Comparison of ENCODE assay signal across 8 cellular contexts in the genomic region with DNA sequence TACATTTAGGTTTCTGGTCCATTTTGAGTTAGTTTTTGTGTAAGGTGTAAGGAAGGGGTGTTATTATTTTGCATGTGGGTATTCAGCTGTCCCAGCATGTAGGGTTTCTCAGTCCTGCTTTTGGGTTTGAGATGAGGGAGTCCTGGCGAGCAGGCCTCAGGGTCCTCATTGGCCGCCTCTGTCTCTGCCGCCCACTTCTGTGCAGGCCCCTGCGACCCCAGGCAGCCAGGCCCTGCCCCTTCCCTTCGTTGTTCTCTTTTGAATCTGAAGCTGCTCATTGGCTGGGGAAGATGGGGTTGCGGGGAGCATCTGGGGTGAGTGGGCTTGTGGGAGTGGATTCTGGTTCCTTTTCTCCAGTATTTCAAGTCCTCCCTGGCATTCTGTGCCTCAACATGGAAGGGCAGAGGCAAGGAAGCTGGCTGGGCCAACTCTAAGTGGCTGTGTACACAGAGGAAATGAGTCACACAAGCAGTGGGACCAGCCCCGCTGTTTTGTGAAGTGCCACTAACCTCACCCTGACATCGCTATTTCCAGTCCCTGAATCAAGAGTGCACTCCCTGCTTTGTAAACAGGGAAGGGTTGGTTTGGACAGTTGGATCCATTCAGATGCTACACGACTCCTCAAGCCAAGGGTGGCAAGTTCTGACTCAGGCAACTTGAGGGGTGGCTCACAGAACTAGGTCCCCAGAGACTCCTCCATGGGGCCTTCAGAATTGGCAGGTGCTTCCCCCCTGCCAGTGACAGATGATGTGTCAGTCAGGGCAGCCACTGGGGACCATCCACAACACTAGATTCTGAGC.
DNase-seq lines count a peak whose midpoint lies in the region; ATAC-seq and TF ChIP-seq lines count a peak whose summit lies in the region.
"Not testable (repeated sequence)": the region's sequence is repeated elsewhere in the genome, so short reads cannot be mapped to it uniquely, and the experiment has no call there.

No MANE protein-coding gene starts in this region.

- intact Hi-C loops in natural killer cell (cut with micrococcal nuclease): not testable (repeated sequence)

- H3K4me3 Mint-ChIP-seq in effector memory CD8-positive, alpha-beta T cell: peak overlapping the region; percentile 48 to 67
- H3K4me3 Mint-ChIP-seq in natural killer cell: peak overlapping the region; percentile 74

- DNase-seq in EH (ENCODE audit: low read depth): peak; percentile 88
- peak; percentile 35 to 74 for DNase-seq in NOMO-1 (lab: John Stamatoyannopoulos, UW; ENCODE audit: unreplicated experiment in 2 of 2)
- peak; percentile 18 to 44 (median 23) for DNase-seq in activated CD8-positive, alpha-beta memory T cell treated with anti-CD3 and anti-CD28 coated beads for 48 hours (ENCODE audit: low read depth in 2 of 3, low spot score in 2 of 3)
- DNase-seq in effector memory CD8-positive, alpha-beta T cell: peak; percentile 35 to 50 (median 40)
- peak; percentile 66 for DNase-seq in natural killer cell
- DNase-seq in stimulated activated naive CD4-positive, alpha-beta T cell treated with Interleukin-2 at 50 U/mL for 16 hours (lab: John Stamatoyannopoulos, UW): peak; percentile 32

- H3K27ac Mint-ChIP-seq in effector memory CD8-positive, alpha-beta T cell: peak overlapping the region; percentile 87
- peak overlapping the region; percentile 93 to 97 for H3K27ac Mint-ChIP-seq in natural killer cell

- not testable (repeated sequence) for TF ChIP-seq CTCF in natural killer cell (IDR thresholded peaks at IDR 0.05)

- not testable (repeated sequence) for H3K9me3 Mint-ChIP-seq in effector memory CD8-positive, alpha-beta T cell; natural killer cell

- peaks cover 31% of the 10 kb centered on the region for H3K36me3 Mint-ChIP-seq in effector memory CD8-positive, alpha-beta T cell (ENCODE audit: insufficient read depth)
- not testable (repeated sequence) for H3K36me3 Mint-ChIP-seq in natural killer cell

- H3K4me1 Mint-ChIP-seq in effector memory CD8-positive, alpha-beta T cell (ENCODE audit: low read depth in 2 of 2): peaks cover 10 to 14% of the 10 kb centered on the region in 2 donors
- peaks cover 14 to 28% of the 10 kb centered on the region in 2 donors for H3K4me1 Mint-ChIP-seq in natural killer cell

- ATAC-seq in GM21619 (IDR thresholded peaks at IDR 0.05; ENCODE audit: unreplicated experiment) (peak; percentile 91), HG03571 (IDR thresholded peaks at IDR 0.05; ENCODE audit: unreplicated experiment) (peak; percentile 87), natural killer cell (peak; percentile 87 to 95 (median 92))
- peak; percentile 93 for ATAC-seq in effector memory CD8-positive, alpha-beta T cell (replicated peaks)

- not testable (repeated sequence) for H3K27me3 Mint-ChIP-seq in effector memory CD8-positive, alpha-beta T cell; natural killer cell (ENCODE audit: low read depth in 2 of 2)

Comparison
In these comparisons a context has a peak if more than half of its experiments do, and no peak if none do; other contexts are left out.
1. Peak in every context shown above with its lines: DNase-seq and ATAC-seq.
2. DNase-seq: peak in every context shown above with its lines; median percentile 88 in EH; 66 in natural killer cell; 54 in NOMO-1; 40 in effector memory CD8-positive, alpha-beta T cell; 32 in stimulated activated naive CD4-positive, alpha-beta T cell treated with Interleukin-2 at 50 U/mL for 16 hours; 23 in activated CD8-positive, alpha-beta memory T cell treated with anti-CD3 and anti-CD28 coated beads for 48 hours.